Comparison of ENCODE assay signal across 1 cellular context in the genomic region with DNA sequence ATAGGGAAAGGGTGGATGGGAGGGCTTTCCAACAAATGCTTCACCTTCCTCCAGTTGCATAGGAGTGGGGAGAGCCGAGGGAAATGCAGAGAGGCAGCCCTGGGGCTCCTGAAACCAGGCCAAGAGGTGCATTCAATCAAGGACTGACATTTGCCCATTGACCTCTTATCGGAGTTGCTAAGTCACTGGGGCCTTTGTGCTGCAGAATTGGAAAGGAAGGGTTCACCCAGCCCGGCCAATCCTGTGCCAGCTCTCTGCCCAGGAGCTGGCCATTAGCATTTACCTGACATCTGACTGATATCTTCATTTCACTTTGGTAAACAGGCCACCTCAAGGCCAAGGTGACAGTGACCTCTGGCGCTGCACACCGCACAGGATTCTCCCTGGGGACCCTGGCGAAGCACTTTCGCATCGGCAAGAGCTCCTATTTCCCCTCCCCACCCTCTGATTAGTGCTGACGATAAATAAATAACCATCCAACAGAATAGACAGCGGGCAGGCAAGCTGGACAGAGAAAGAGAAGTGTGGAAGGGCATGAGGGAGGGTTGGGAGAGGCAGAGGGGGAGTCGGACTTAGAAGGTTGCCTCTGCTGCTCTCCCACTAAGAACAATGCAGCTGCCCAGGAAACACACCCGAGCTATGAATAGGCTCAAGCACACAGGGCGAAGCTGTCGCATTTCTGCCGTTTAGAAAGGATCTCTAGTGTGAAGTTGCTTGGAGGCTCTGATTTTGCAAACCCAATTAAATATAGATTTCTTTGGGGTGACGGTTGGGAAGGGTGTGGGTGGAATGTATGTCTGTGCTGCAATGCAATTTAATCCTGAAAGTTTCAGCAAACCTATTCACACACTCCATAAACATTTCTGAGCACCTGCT.
TF ChIP-seq lines count a peak whose summit lies in the region.

No MANE protein-coding gene starts in this region.

TF ChIP-seq in GM23338, 12 proteins besides CTCF, POLR2A, EP300 and RAD21:
- TF ChIP-seq, protein P1, sequence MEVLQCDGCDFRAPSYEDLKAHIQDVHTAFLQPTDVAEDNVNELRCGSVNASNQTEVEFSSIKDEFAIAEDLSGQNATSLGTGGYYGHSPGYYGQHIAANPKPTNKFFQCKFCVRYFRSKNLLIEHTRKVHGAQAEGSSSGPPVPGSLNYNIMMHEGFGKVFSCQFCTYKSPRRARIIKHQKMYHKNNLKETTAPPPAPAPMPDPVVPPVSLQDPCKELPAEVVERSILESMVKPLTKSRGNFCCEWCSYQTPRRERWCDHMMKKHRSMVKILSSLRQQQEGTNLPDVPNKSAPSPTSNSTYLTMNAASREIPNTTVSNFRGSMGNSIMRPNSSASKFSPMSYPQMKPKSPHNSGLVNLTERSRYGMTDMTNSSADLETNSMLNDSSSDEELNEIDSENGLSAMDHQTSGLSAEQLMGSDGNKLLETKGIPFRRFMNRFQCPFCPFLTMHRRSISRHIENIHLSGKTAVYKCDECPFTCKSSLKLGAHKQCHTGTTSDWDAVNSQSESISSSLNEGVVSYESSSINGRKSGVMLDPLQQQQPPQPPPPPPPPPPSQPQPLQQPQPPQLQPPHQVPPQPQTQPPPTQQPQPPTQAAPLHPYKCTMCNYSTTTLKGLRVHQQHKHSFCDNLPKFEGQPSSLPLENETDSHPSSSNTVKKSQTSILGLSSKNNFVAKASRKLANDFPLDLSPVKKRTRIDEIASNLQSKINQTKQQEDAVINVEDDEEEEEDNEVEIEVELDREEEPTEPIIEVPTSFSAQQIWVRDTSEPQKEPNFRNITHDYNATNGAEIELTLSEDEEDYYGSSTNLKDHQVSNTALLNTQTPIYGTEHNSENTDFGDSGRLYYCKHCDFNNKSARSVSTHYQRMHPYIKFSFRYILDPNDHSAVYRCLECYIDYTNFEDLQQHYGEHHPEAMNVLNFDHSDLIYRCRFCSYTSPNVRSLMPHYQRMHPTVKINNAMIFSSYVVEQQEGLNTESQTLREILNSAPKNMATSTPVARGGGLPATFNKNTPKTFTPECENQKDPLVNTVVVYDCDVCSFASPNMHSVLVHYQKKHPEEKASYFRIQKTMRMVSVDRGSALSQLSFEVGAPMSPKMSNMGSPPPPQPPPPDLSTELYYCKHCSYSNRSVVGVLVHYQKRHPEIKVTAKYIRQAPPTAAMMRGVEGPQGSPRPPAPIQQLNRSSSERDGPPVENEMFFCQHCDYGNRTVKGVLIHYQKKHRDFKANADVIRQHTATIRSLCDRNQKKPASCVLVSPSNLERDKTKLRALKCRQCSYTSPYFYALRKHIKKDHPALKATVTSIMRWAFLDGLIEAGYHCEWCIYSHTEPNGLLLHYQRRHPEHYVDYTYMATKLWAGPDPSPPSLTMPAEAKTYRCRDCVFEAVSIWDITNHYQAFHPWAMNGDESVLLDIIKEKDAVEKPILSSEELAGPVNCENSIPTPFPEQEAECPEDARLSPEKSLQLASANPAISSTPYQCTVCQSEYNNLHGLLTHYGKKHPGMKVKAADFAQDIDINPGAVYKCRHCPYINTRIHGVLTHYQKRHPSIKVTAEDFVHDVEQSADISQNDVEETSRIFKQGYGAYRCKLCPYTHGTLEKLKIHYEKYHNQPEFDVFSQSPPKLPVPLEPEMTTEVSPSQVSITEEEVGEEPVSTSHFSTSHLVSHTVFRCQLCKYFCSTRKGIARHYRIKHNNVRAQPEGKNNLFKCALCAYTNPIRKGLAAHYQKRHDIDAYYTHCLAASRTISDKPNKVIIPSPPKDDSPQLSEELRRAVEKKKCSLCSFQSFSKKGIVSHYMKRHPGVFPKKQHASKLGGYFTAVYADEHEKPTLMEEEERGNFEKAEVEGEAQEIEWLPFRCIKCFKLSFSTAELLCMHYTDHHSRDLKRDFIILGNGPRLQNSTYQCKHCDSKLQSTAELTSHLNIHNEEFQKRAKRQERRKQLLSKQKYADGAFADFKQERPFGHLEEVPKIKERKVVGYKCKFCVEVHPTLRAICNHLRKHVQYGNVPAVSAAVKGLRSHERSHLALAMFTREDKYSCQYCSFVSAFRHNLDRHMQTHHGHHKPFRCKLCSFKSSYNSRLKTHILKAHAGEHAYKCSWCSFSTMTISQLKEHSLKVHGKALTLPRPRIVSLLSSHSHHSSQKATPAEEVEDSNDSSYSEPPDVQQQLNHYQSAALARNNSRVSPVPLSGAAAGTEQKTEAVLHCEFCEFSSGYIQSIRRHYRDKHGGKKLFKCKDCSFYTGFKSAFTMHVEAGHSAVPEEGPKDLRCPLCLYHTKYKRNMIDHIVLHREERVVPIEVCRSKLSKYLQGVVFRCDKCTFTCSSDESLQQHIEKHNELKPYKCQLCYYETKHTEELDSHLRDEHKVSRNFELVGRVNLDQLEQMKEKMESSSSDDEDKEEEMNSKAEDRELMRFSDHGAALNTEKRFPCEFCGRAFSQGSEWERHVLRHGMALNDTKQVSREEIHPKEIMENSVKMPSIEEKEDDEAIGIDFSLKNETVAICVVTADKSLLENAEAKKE (CRISPR knock-in tag; IDR thresholded peaks at IDR 0.05), result no peak
- TF ChIP-seq STAT1 (IDR thresholded peaks at IDR 0.05; ENCODE audit: unreplicated experiment), result no peak
- TF ChIP-seq CREB1 (CRISPR knock-in tag; IDR thresholded peaks at IDR 0.05; ENCODE audit: low read depth), result no peak
- TF ChIP-seq ZNF331 (CRISPR knock-in tag; IDR thresholded peaks at IDR 0.05; ENCODE audit: low read depth), result no peak
- TF ChIP-seq JUNB (IDR thresholded peaks at IDR 0.05; ENCODE audit: unreplicated experiment), result no peak
- TF ChIP-seq EZH2phosphoT487 (IDR thresholded peaks at IDR 0.05; ENCODE audit: unreplicated experiment), result no peak
- TF ChIP-seq POLR2AphosphoS5 (IDR thresholded peaks at IDR 0.05; ENCODE audit: low read depth), result no peak
- TF ChIP-seq, protein P2, sequence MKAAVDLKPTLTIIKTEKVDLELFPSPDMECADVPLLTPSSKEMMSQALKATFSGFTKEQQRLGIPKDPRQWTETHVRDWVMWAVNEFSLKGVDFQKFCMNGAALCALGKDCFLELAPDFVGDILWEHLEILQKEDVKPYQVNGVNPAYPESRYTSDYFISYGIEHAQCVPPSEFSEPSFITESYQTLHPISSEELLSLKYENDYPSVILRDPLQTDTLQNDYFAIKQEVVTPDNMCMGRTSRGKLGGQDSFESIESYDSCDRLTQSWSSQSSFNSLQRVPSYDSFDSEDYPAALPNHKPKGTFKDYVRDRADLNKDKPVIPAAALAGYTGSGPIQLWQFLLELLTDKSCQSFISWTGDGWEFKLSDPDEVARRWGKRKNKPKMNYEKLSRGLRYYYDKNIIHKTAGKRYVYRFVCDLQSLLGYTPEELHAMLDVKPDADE (IDR thresholded peaks at IDR 0.05), result no peak
- TF ChIP-seq NANOG (IDR thresholded peaks at IDR 0.05; ENCODE audit: borderline replicate concordance), result no peak
- no peak for TF ChIP-seq EZH2 (IDR thresholded peaks at IDR 0.05; ENCODE audit: low read depth, unreplicated experiment)
- no peak for TF ChIP-seq ZNF114 (CRISPR knock-in tag; IDR thresholded peaks at IDR 0.05)
- TF ChIP-seq, protein P3, sequence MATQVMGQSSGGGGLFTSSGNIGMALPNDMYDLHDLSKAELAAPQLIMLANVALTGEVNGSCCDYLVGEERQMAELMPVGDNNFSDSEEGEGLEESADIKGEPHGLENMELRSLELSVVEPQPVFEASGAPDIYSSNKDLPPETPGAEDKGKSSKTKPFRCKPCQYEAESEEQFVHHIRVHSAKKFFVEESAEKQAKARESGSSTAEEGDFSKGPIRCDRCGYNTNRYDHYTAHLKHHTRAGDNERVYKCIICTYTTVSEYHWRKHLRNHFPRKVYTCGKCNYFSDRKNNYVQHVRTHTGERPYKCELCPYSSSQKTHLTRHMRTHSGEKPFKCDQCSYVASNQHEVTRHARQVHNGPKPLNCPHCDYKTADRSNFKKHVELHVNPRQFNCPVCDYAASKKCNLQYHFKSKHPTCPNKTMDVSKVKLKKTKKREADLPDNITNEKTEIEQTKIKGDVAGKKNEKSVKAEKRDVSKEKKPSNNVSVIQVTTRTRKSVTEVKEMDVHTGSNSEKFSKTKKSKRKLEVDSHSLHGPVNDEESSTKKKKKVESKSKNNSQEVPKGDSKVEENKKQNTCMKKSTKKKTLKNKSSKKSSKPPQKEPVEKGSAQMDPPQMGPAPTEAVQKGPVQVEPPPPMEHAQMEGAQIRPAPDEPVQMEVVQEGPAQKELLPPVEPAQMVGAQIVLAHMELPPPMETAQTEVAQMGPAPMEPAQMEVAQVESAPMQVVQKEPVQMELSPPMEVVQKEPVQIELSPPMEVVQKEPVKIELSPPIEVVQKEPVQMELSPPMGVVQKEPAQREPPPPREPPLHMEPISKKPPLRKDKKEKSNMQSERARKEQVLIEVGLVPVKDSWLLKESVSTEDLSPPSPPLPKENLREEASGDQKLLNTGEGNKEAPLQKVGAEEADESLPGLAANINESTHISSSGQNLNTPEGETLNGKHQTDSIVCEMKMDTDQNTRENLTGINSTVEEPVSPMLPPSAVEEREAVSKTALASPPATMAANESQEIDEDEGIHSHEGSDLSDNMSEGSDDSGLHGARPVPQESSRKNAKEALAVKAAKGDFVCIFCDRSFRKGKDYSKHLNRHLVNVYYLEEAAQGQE (IDR thresholded peaks at IDR 0.05; ENCODE audit: unreplicated experiment), result no peak
TF ChIP-seq in GM23338: peak in this region for 0.
